ENCODE assay signal across 8 cellular contexts in genomic region chr12:45215419-45216296, GRCh38. TPM values are rescaled to one million over a fixed set of nuclear protein-coding genes. Genes with fewer than 3 reads are reported as not detected.
DNase-seq lines count a peak whose midpoint lies in the region; ATAC-seq and TF ChIP-seq lines count a peak whose summit lies in the region.

A gene with protein sequence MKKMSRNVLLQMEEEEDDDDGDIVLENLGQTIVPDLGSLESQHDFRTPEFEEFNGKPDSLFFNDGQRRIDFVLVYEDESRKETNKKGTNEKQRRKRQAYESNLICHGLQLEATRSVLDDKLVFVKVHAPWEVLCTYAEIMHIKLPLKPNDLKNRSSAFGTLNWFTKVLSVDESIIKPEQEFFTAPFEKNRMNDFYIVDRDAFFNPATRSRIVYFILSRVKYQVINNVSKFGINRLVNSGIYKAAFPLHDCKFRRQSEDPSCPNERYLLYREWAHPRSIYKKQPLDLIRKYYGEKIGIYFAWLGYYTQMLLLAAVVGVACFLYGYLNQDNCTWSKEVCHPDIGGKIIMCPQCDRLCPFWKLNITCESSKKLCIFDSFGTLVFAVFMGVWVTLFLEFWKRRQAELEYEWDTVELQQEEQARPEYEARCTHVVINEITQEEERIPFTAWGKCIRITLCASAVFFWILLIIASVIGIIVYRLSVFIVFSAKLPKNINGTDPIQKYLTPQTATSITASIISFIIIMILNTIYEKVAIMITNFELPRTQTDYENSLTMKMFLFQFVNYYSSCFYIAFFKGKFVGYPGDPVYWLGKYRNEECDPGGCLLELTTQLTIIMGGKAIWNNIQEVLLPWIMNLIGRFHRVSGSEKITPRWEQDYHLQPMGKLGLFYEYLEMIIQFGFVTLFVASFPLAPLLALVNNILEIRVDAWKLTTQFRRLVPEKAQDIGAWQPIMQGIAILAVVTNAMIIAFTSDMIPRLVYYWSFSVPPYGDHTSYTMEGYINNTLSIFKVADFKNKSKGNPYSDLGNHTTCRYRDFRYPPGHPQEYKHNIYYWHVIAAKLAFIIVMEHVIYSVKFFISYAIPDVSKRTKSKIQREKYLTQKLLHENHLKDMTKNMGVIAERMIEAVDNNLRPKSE (plus strand): TSS chr12:45216095. CDS start chr12:45216322, 227 bp downstream.

- H3K4me1 ChIP-seq in vagina = peaks cover 31% of the 10 kb centered on the region

- peak; percentile 87 for DNase-seq in NCI-H146 treated with DMSO at 0.1 percent for 48 hours (lab: John Stamatoyannopoulos, UW; ENCODE audit: unreplicated experiment)
- peak; percentile 54 to 87 (median 70) for DNase-seq in T-helper 2 cell
- peak in 53 of 56 donors; percentile 25 to 84 (median 67) for DNase-seq in amygdala (lab: John Stamatoyannopoulos, UW)
- DNase-seq in left ventricle myocardium superior = peak; percentile 93
- DNase-seq in putamen (ENCODE audit: low spot score) = peak; percentile 81
- peak in 1 of 2 donors; percentile 94 for DNase-seq in vagina (ENCODE audit: extremely low spot score in 2 of 2)

- no peaks in the 10 kb centered on the region for H3K27me3 ChIP-seq in vagina

- H3K9me3 ChIP-seq in vagina = no peaks in the 10 kb centered on the region

- peak within 1 kb of the TSS; percentile 82 to 94 for H3K4me3 ChIP-seq in vagina

- peak within 1 kb of the TSS; percentile 97 for H3K27ac ChIP-seq in vagina

- TF ChIP-seq POLR2A in vagina (IDR thresholded peaks at IDR 0.05) = peak in 1 of 2 donors; percentile 75

- intact Hi-C loops in left ventricle myocardium superior (cut with micrococcal nuclease) = no loop called here
- intact Hi-C loops in vagina (cut with DNase I) = loop anchor here (10.0 kb wide), 2 partner anchors 59 to 169 kb away; no protein-coding TSS in a partner anchor

- peak in 1 of 3 experiments; percentile 16 for TF ChIP-seq CTCF in vagina (IDR thresholded peaks at IDR 0.05)

- no peaks in the 10 kb centered on the region for H3K36me3 ChIP-seq in vagina

- ATAC-seq in GM18502 (IDR thresholded peaks at IDR 0.05; ENCODE audit: poor library complexity, unreplicated experiment) (peak; percentile 71), HG02885 (IDR thresholded peaks at IDR 0.05; ENCODE audit: poor library complexity, unreplicated experiment) (peak; percentile 71), left ventricle myocardium superior (peak; percentile 96)

RNA-seq across cellular contexts. Expression of the gene that starts here (rescaled TPM):
- total RNA-seq in left ventricle myocardium superior = 44.9 TPM
- 48.4 TPM for total RNA-seq in vagina
